31 cellular contexts compared by ENCODE assay signal in genomic region chr1:93411000-93411399, GRCh38.
"Had no signal": no experiment of that assay in that cellular context is flagged by ENCODE, and none has a peak within 500 bp of the region (broad histone marks: within the 10 kb centered on the region; RNA-seq: fewer than 3 reads in every experiment).

No MANE protein-coding gene starts in this region.

- H3K4me3 Mint-ChIP-seq: activated CD8-positive, alpha-beta T cell treated with anti-CD3 and anti-CD28 coated beads for 36 hours; activated naive CD8-positive, alpha-beta T cell treated with anti-CD3 and anti-CD28 coated beads, Interleukin-2, amount 50 U/mL, for 24 hours; activated T-cell treated with anti-CD3 and anti-CD28 coated beads, Interleukin-2, amount 50 U/mL, for 4 hours; activated T-helper 17 cell treated with anti-CD3 and anti-CD28 coated beads, Interleukin-2, amount 50 U/mL, for 72 hours; naive thymus-derived CD8-positive, alpha-beta T cell; neural crest cell; stimulated activated naive B cell treated with anti-CD40 and anti-IgM and Interleukin-4, amounts not matched to agents 10 μg/mL and 1 μg/mL and 100 μg/mL, for 72 hours; T-helper 1 cell treated with Interleukin-12 subunit alpha and Interleukin-12 subunit beta and Interleukin-4 antibody, amounts not matched to agents 30 μg/mL and 1 μg/mL, for 36 hours had no signal

- H3K9me3 Mint-ChIP-seq: activated CD8-positive, alpha-beta T cell treated with anti-CD3 and anti-CD28 coated beads for 36 hours; activated naive CD8-positive, alpha-beta T cell treated with anti-CD3 and anti-CD28 coated beads, Interleukin-2, amount 50 U/mL, for 24 hours; activated T-cell treated with anti-CD3 and anti-CD28 coated beads, Interleukin-2, amount 50 U/mL, for 4 hours; T-helper 1 cell treated with Interleukin-12 subunit alpha and Interleukin-12 subunit beta and Interleukin-4 antibody, amounts not matched to agents 30 μg/mL and 1 μg/mL, for 36 hours had no signal

- H3K4me1 ChIP-seq: breast epithelium, foreskin keratinocyte, lower lobe of right lung, stomach, vagina had no signal

- H3K4me1 Mint-ChIP-seq: activated naive CD8-positive, alpha-beta T cell treated with anti-CD3 and anti-CD28 coated beads, Interleukin-2, amount 50 U/mL, for 24 hours; activated T-helper 17 cell treated with anti-CD3 and anti-CD28 coated beads, Interleukin-2, amount 50 U/mL, for 72 hours; neural crest cell had no signal

- H3K4me3 ChIP-seq: breast epithelium, esophagus muscularis mucosa, heart left ventricle, lower lobe of right lung, right atrium auricular region, smooth muscle cell, stomach, thyroid gland, upper lobe of left lung, vagina had no signal

- DNase-seq: activated CD4-positive, alpha-beta T cell treated with anti-CD3 and anti-CD28 coated beads for 1 hour; activated CD4-positive, alpha-beta T cell treated with anti-CD3 and anti-CD28 coated beads, Interleukin-2, amount 50 U/mL, for 1 hour; activated CD8-positive, alpha-beta T cell treated with anti-CD3 and anti-CD28 coated beads for 36 hours; activated gamma-delta T cell treated with Interleukin-2 at 50 U/mL for 16 hours; activated naive CD4-positive, alpha-beta T cell treated with anti-CD3 and anti-CD28 coated beads, Interleukin-2, amount 50 U/mL, for 16 hours; activated naive CD8-positive, alpha-beta T cell treated with anti-CD3 and anti-CD28 coated beads, Interleukin-2, amount 50 U/mL, for 24 hours; activated T-cell treated with anti-CD3 and anti-CD28 coated beads, Interleukin-2, amount 50 U/mL, for 4 hours; central memory CD4-positive, alpha-beta T cell; foreskin keratinocyte; heart left ventricle; hypothalamus; kidney glomerular epithelial cell; lower lobe of right lung; mesenchymal stem cell; naive thymus-derived CD8-positive, alpha-beta T cell; stimulated activated CD4-positive, alpha-beta T cell treated with anti-CD3 and anti-CD28 coated beads, Interleukin-15, amount 100 ng/mL, for 24 hours; stimulated activated CD4-positive, alpha-beta T cell treated with anti-CD3 and anti-CD28 coated beads, Interleukin-2, amount 100 ng/mL, for 24 hours; stimulated activated naive B cell treated with anti-CD40 and anti-IgM and Interleukin-4, amounts not matched to agents 10 μg/mL and 1 μg/mL and 100 μg/mL, for 72 hours; stomach; T-helper 9 cell; thyroid gland had no signal

- H3K36me3 ChIP-seq: breast epithelium, esophagus muscularis mucosa, heart left ventricle, lower lobe of right lung, right atrium auricular region, stomach, thyroid gland, upper lobe of left lung, vagina had no signal

- ATAC-seq: activated CD8-positive, alpha-beta T cell treated with anti-CD3 and anti-CD28 coated beads for 36 hours; activated naive CD8-positive, alpha-beta T cell treated with anti-CD3 and anti-CD28 coated beads, Interleukin-2, amount 50 U/mL, for 24 hours; activated T-cell treated with anti-CD3 and anti-CD28 coated beads, Interleukin-2, amount 50 U/mL, for 4 hours; activated T-helper 17 cell treated with anti-CD3 and anti-CD28 coated beads, Interleukin-2, amount 50 U/mL, for 72 hours; foreskin keratinocyte; heart left ventricle; left lobe of liver; lower lobe of right lung; naive thymus-derived CD8-positive, alpha-beta T cell; stimulated activated naive B cell treated with anti-CD40 and anti-IgM and Interleukin-4, amounts not matched to agents 10 μg/mL and 1 μg/mL and 100 μg/mL, for 72 hours had no signal

- H3K9me3 ChIP-seq: lower lobe of right lung, right atrium auricular region, thyroid gland, upper lobe of left lung, vagina had no signal

- H3K27ac ChIP-seq: breast epithelium, esophagus muscularis mucosa, foreskin keratinocyte, heart left ventricle, lower lobe of right lung, right atrium auricular region, stomach, thyroid gland, upper lobe of left lung, vagina had no signal

- H3K27me3 ChIP-seq: breast epithelium, esophagus muscularis mucosa, foreskin keratinocyte, heart left ventricle, right atrium auricular region, stomach, thyroid gland, upper lobe of left lung, vagina had no signal

- H3K27ac Mint-ChIP-seq: activated CD8-positive, alpha-beta T cell treated with anti-CD3 and anti-CD28 coated beads for 36 hours; activated naive CD8-positive, alpha-beta T cell treated with anti-CD3 and anti-CD28 coated beads, Interleukin-2, amount 50 U/mL, for 24 hours; activated T-helper 17 cell treated with anti-CD3 and anti-CD28 coated beads, Interleukin-2, amount 50 U/mL, for 72 hours; stimulated activated naive B cell treated with anti-CD40 and anti-IgM and Interleukin-4, amounts not matched to agents 10 μg/mL and 1 μg/mL and 100 μg/mL, for 72 hours; T-helper 1 cell treated with Interleukin-12 subunit alpha and Interleukin-12 subunit beta and Interleukin-4 antibody, amounts not matched to agents 30 μg/mL and 1 μg/mL, for 36 hours had no signal
